Comparison of ENCODE assay signal across 18 cellular contexts in the genomic region with DNA sequence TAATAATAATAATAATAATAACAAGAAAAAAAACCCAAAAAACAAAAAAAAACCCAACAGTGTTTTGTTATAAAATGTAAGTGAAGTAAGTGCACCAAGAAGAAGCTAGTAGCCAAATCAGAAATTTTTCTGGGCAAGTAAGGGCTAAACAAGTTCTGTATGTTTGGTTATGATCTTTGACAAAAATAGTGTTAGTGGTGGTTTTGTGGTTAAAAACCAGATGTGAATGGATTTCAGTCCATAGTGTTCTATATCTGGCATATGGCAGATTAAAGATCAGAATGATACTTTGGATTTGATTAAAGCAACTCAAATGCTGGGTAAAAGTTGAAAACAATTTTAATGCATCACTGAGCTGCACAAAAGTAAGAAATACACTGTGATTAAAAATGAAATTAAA.
DNase-seq lines count a peak whose midpoint lies in the region; ATAC-seq, FAIRE-seq and TF ChIP-seq lines count a peak whose summit lies in the region.
"Had no signal": no experiment of that assay in that cellular context is flagged by ENCODE, and none has a peak within 500 bp of the region (broad histone marks: within the 10 kb centered on the region; RNA-seq: fewer than 3 reads in every experiment).

No MANE protein-coding gene starts in this region.

- no peak for TF ChIP-seq EP300 in GM12878 (IDR thresholded peaks at IDR 0.05; ENCODE audit: borderline replicate concordance in 1 of 2, control insufficient read depth in 1 of 2, low read depth in 2 of 2, low read length in 2 of 2)

- no peak for TF ChIP-seq CTCF in GM12865 (IDR thresholded peaks at IDR 0.05; ENCODE audit: insufficient read depth, low read depth, low read length, missing control alignments)
- TF ChIP-seq CTCF in GM12878 (IDR thresholded peaks at IDR 0.05 in 2 of 3, conservative IDR thresholded peaks at IDR 0.05 in 1 of 3; ENCODE audit: control insufficient read depth in 2 of 3, extremely low read depth in 1 of 3, insufficient read depth in 1 of 3, low read depth in 3 of 3, low read length in 3 of 3), result no peak
- TF ChIP-seq CTCF in foreskin keratinocyte (conservative IDR thresholded peaks at IDR 0.05), result no peak

- H3K4me1 ChIP-seq in GM12878 (ENCODE audit: control insufficient read depth, insufficient read depth, low read length) (no peaks in the 10 kb centered on the region), foreskin keratinocyte (no peaks in the 10 kb centered on the region)

- no peak overlapping the region for H3K4me2 ChIP-seq in GM12878 (ENCODE audit: control insufficient read depth, insufficient read depth)

- BruUV-seq in GM12878 (replicated peaks; lab: Mats Ljungman, UMichigan), result no TSS peak

- ATAC-seq in HG03159 (IDR thresholded peaks at IDR 0.05; ENCODE audit: unreplicated experiment), result peak; percentile 38
- peak; percentile 18; the same call in 2 of the 3 replicates for ATAC-seq in GM12878
- no peak for ATAC-seq in left ventricle myocardium superior
- no peak for ATAC-seq in foreskin keratinocyte
- ATAC-seq: K562 had no signal

- H3K9me3 ChIP-seq in GM12878 (replicated peaks; ENCODE audit: control insufficient read depth, insufficient read depth, low read length), result no peaks in the 10 kb centered on the region

- SMC1A ChIA-PET in GM12878 (lab: Charles Lee; ENCODE audit: uncharacterized antibody, unreplicated experiment), result interaction anchor here (1.0 to 1.9 kb wide), 6 partner anchors 9 to 309 kb away, joined by 3 to 9 read pairs (median 4); no protein-coding TSS in a partner anchor

- no peak for TF ChIP-seq RAD21 in GM12878 (IDR thresholded peaks at IDR 0.05; ENCODE audit: insufficient read depth, low read depth, low read length)

- H3K27me3 ChIP-seq in GM12878 (replicated peaks in 1 of 2; ENCODE audit: control insufficient read depth in 2 of 2, insufficient read depth in 2 of 2, low read length in 1 of 2) (no peaks in the 10 kb centered on the region), foreskin keratinocyte (no peaks in the 10 kb centered on the region)

- FAIRE-seq in GM12878 (lab: Jason Lieb, UNC), result no peak
- FAIRE-seq: G401.6, K562 had no signal

- POLR2A ChIA-PET in GM12878 (lab: Charles Lee), result no interaction called here

- no peak overlapping the region for H3K27ac ChIP-seq in GM12878 (ENCODE audit: control insufficient read depth, insufficient read depth)
- no peak overlapping the region for H3K27ac ChIP-seq in foreskin keratinocyte
- H3K27ac ChIP-seq: C4-2B had no signal

- no peak overlapping the region for H2AFZ ChIP-seq in GM12878 (ENCODE audit: control insufficient read depth, low read depth, low read length)

- peak; percentile 7 for DNase-seq in GM12865 (ENCODE audit: low read depth)
- DNase-seq in NAMALWA (ENCODE audit: low spot score), result peak; percentile 11
- DNase-seq in GM12878 (ENCODE audit: low read depth, low spot score), result peak; percentile 9
- no peak for DNase-seq in stimulated activated CD4-positive, alpha-beta T cell treated with anti-CD3 and anti-CD28 coated beads, Interleukin-2, amount 100 ng/mL, for 48 hours
- DNase-seq in left ventricle myocardium superior, result no peak
- no peak for DNase-seq in DMS114 treated with DMSO at 0.1 percent for 48 hours (lab: John Stamatoyannopoulos, UW; ENCODE audit: unreplicated experiment)
- no peak for DNase-seq in foreskin keratinocyte
- DNase-seq: ACHN; CD4-positive, alpha-beta memory T cell; DMS153; DMS79 treated with DMSO at 0.1 percent for 48 hours; EL; H7 had no signal

- CTCF ChIA-PET in GM12878 (lab: Yijun Ruan, JAX), result interaction anchor here (0.7 to 2.0 kb wide), 5 partner anchors 107 to 622 kb away, joined by 3 to 8 read pairs (median 3); a partner anchor contains a TSS

- intact Hi-C loops in GM12878 (cut with micrococcal nuclease; ENCODE audit: unreplicated experiment), result loop anchor here (5.0 to 10.0 kb wide), 2 partner anchors 205 to 552 kb away; no protein-coding TSS in a partner anchor
- intact Hi-C loops in left ventricle myocardium superior (cut with micrococcal nuclease), result no loop called here

- TF ChIP-seq POLR2A in GM12878 (IDR thresholded peaks at IDR 0.05; ENCODE audit: low read depth, low read length), result no peak

- no peaks in the 10 kb centered on the region for H3K79me2 ChIP-seq in GM12878 (ENCODE audit: control insufficient read depth, insufficient read depth, low read length)

- no peaks in the 10 kb centered on the region for H4K20me1 ChIP-seq in GM12878 (ENCODE audit: control insufficient read depth, insufficient read depth)

- no peak overlapping the region for H3K9ac ChIP-seq in GM12878 (ENCODE audit: control insufficient read depth, insufficient read depth, low read length)

- in situ Hi-C loops in GM12878 (cut with MboI), result no loop called here

- no peaks in the 10 kb centered on the region for H3K36me3 ChIP-seq in GM12878 (ENCODE audit: control insufficient read depth in 2 of 2, insufficient read depth in 2 of 2, low read length in 1 of 2)

- H3K4me3 ChIP-seq in GM12865 (ENCODE audit: low read depth, low read length) (no peak overlapping the region), GM12878 (no peak overlapping the region)
- H3K4me3 ChIP-seq: GM23338, K562 had no signal

- RAD21 ChIA-PET in GM12878 (lab: Charles Lee; ENCODE audit: unreplicated experiment), result interaction anchor here (1.3 kb wide), 1 partner anchor 307 kb away, joined by 6 read pairs; no protein-coding TSS in a partner anchor

TF ChIP-seq in GM12878, 131 proteins besides CTCF, POLR2A, EP300 and RAD21:
- no peak for TF ChIP-seq ZBED1 (IDR thresholded peaks at IDR 0.05; ENCODE audit: borderline replicate concordance)
- TF ChIP-seq RUNX3 (IDR thresholded peaks at IDR 0.05; ENCODE audit: low read length), result peak; percentile 67

Comparison
In these comparisons a context has a peak if more than half of its experiments do, and no peak if none do; other contexts are left out.
1. DNase-seq: peak in GM12865 (single experiment), NAMALWA (single experiment) and GM12878 (single experiment); none in stimulated activated CD4-positive, alpha-beta T cell treated with anti-CD3 and anti-CD28 coated beads, Interleukin-2, amount 100 ng/mL, for 48 hours (0 of 2), left ventricle myocardium superior (single experiment), DMS114 treated with DMSO at 0.1 percent for 48 hours (single experiment) and foreskin keratinocyte (0 of 2).
2. ATAC-seq: peak in HG03159 (single experiment) and GM12878 (single experiment); none in left ventricle myocardium superior (single experiment) and foreskin keratinocyte (single experiment).